In the genomic region with DNA sequence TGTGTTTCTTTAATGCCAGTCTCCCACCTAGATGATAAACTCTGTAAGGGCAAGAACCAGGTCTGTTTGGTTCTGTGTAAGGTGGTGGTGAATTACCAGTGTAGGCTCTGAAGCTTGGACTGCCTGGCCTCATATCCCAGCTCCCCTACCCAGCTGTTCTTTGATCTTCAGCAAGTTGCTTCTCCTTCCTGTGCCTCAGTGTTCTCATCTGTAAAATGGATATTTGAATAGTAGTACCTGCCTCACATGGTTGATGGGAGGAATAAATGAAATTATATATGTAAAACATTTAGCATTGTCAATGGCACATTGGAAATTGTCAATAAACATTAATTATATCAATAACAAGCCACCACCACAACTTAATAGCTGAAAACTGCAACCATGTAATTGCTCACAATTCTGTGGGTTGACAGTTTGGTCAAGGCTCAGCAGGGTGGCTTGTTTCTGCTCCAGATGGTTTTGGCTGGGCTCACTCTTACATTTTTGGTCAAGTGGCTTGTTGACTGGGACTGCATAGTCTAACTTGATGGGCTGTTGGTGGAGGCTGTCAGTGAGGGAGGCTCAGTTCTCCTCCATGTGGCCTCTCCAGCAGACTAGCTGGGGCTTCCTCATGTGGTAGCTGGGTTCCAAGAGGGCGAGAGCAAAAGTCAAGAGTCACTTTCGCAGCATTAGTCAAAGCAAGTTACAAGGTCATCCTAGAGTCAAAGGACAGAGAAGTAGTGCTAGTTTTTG, we compare ENCODE assay signal across 14 cellular contexts.
A peak's percentile ranks its signal among the peaks of the same experiment; 100 is the strongest.
DNase-seq lines count a peak whose midpoint lies in the region; ATAC-seq, FAIRE-seq and TF ChIP-seq lines count a peak whose summit lies in the region.
"Had no signal": no experiment of that assay in that cellular context is flagged by ENCODE, and none has a peak within 500 bp of the region (broad histone marks: within the 10 kb centered on the region; RNA-seq: fewer than 3 reads in every experiment).

No MANE protein-coding gene starts in this region.

- H4K20me1 ChIP-seq in OCI-LY1 (ENCODE audit: insufficient read depth, low read length) (no peaks in the 10 kb centered on the region), K562 (replicated peaks; ENCODE audit: control insufficient read depth, insufficient read depth, low read length) (no peaks in the 10 kb centered on the region)

- 77% methylated on average over 2 of the region's 2 CpGs for WGBS in K562 (ENCODE audit: insufficient coverage, low coverage, missing lambda C conversion rate)

- H3K79me2 ChIP-seq in OCI-LY1 (ENCODE audit: insufficient read depth, low read length) (no peaks in the 10 kb centered on the region), K562 (ENCODE audit: control insufficient read depth, insufficient read depth, low read length) (no peaks in the 10 kb centered on the region)

- CTCF ChIA-PET in K562 (lab: Yijun Ruan, JAX; ENCODE audit: low intra/inter-chr PET ratio) = no interaction called here

- H3K27me3 Mint-ChIP-seq in activated naive CD4-positive, alpha-beta T cell treated with anti-CD3 and anti-CD28 coated beads, Interleukin-2, amount 50 U/mL, for 24 hours = no peaks in the 10 kb centered on the region
- H3K27me3 Mint-ChIP-seq in stimulated activated naive B cell treated with anti-CD40 and anti-IgM and Interleukin-4, amounts not matched to agents 10 μg/mL and 1 μg/mL and 100 μg/mL, for 72 hours = peaks cover 0 to 4% of the 10 kb centered on the region in 2 donors

- intact Hi-C loops in K562 (cut with micrococcal nuclease) = no loop called here

- H3K27ac ChIP-seq in OCI-LY1 (ENCODE audit: low read depth, low read length, poor library complexity, severe bottlenecking) = peak overlapping the region; percentile 95
- no peak overlapping the region for H3K27ac ChIP-seq in K562 (ENCODE audit: extremely low read depth, low read depth, low read length)
- H3K27ac ChIP-seq: C4-2B had no signal

- H2AFZ ChIP-seq in OCI-LY1 (ENCODE audit: low read length) = no peak overlapping the region
- no peak overlapping the region for H2AFZ ChIP-seq in K562 (ENCODE audit: low read depth, low read length)

- H3F3A ChIP-seq in OCI-LY1 (ENCODE audit: insufficient read depth, low read length) = peaks cover 15% of the 10 kb centered on the region; the same call in 1 of the 2 replicates

- H3K36me3 ChIP-seq in OCI-LY1 (ENCODE audit: insufficient read depth, low read length) (no peaks in the 10 kb centered on the region), K562 (ENCODE audit: control insufficient read depth, insufficient read depth, low read length) (no peaks in the 10 kb centered on the region)

- H3K9me2 ChIP-seq in OCI-LY1 (ENCODE audit: low read depth, low read length) = no peaks in the 10 kb centered on the region

- no peaks in the 10 kb centered on the region for H3K9me3 ChIP-seq in OCI-LY1 (ENCODE audit: low read length)
- no peaks in the 10 kb centered on the region for H3K9me3 ChIP-seq in K562 (replicated peaks; ENCODE audit: control insufficient read depth, insufficient read depth, low read depth, low read length)

- H3K4me2 ChIP-seq in OCI-LY1 (ENCODE audit: low read length) = peak overlapping the region; percentile 68
- no peak overlapping the region for H3K4me2 ChIP-seq in K562 (ENCODE audit: insufficient read depth, low read length)

- TF ChIP-seq CTCF in OCI-LY1 (IDR thresholded peaks at IDR 0.05; ENCODE audit: low read length) (no peak), K562 (IDR thresholded peaks at IDR 0.05 in 2 of 3, conservative IDR thresholded peaks at IDR 0.05 in 1 of 3; ENCODE audit: insufficient read depth in 2 of 3, low read depth in 1 of 3, low read length in 3 of 3) (no peak)

- H3K9me3 Mint-ChIP-seq in activated naive CD4-positive, alpha-beta T cell treated with anti-CD3 and anti-CD28 coated beads, Interleukin-2, amount 50 U/mL, for 24 hours = no peaks in the 10 kb centered on the region
- no peaks in the 10 kb centered on the region for H3K9me3 Mint-ChIP-seq in stimulated activated naive B cell treated with anti-CD40 and anti-IgM and Interleukin-4, amounts not matched to agents 10 μg/mL and 1 μg/mL and 100 μg/mL, for 72 hours
- H3K9me3 Mint-ChIP-seq: WTC11 had no signal

- no peak for TF ChIP-seq RAD21 in K562 (CRISPR knock-in tag; conservative IDR thresholded peaks at IDR 0.05 in 1 of 2, IDR thresholded peaks at IDR 0.05 in 1 of 2)

- POLR2A ChIA-PET in K562 (lab: Yijun Ruan, JAX) = no interaction called here

- DNase-seq in activated naive CD4-positive, alpha-beta T cell treated with Interleukin-2 at 50 U/mL for 16 hours = no peak
- DNase-seq in K562 (ENCODE audit: extremely low read depth in 1 of 4, low spot score in 3 of 4) (no peak), iPS-NIHi7 (ENCODE audit: extremely low spot score) (no peak)
- DNase-seq in stimulated activated naive B cell treated with anti-CD40 and anti-IgM and Interleukin-4, amounts not matched to agents 10 μg/mL and 1 μg/mL and 100 μg/mL, for 72 hours = no peak
- DNase-seq: caudate nucleus, kidney, NCI-H1092 treated with DMSO at 0.1 percent for 48 hours, OCI-M1 had no signal

- no TSS peak for BruUV-seq in K562 (replicated peaks; lab: Mats Ljungman, UMichigan)

- no peak for FAIRE-seq in K562 (lab: Jason Lieb, UNC)
- FAIRE-seq: kidney had no signal

- TF ChIP-seq POLR2A in K562 (conservative IDR thresholded peaks at IDR 0.05) = no peak

- peak overlapping the region; percentile 93 for H3K27ac Mint-ChIP-seq in activated naive CD4-positive, alpha-beta T cell treated with anti-CD3 and anti-CD28 coated beads, Interleukin-2, amount 50 U/mL, for 24 hours
- peak overlapping the region; percentile 81 for H3K27ac Mint-ChIP-seq in stimulated activated naive B cell treated with anti-CD40 and anti-IgM and Interleukin-4, amounts not matched to agents 10 μg/mL and 1 μg/mL and 100 μg/mL, for 72 hours
- H3K27ac Mint-ChIP-seq: WTC11 had no signal

- no peak for ATAC-seq in K562
- peak in 1 of 2 donors; percentile 0 for ATAC-seq in stimulated activated naive B cell treated with anti-CD40 and anti-IgM and Interleukin-4, amounts not matched to agents 10 μg/mL and 1 μg/mL and 100 μg/mL, for 72 hours (replicated peaks)
- no peak for ATAC-seq in HG02763 (IDR thresholded peaks at IDR 0.05; ENCODE audit: unreplicated experiment)
- ATAC-seq in GM19455 (IDR thresholded peaks at IDR 0.05; ENCODE audit: unreplicated experiment) = no peak
- ATAC-seq: WTC11 had no signal

- no peaks in the 10 kb centered on the region for H3K27me3 ChIP-seq in OCI-LY1 (ENCODE audit: insufficient read depth, low read length)
- no peaks in the 10 kb centered on the region for H3K27me3 ChIP-seq in K562 (ENCODE audit: control insufficient read depth in 2 of 2, insufficient read depth in 2 of 2, low read length in 2 of 2)

- TF ChIP-seq EP300 in K562 (IDR thresholded peaks at IDR 0.05; ENCODE audit: low read length) = no peak

- in situ Hi-C loops in K562 (cut with MboI) = no loop called here

- H3K36me3 Mint-ChIP-seq in activated naive CD4-positive, alpha-beta T cell treated with anti-CD3 and anti-CD28 coated beads, Interleukin-2, amount 50 U/mL, for 24 hours = no peaks in the 10 kb centered on the region
- peaks cover 0 to 3% of the 10 kb centered on the region in 2 donors for H3K36me3 Mint-ChIP-seq in stimulated activated naive B cell treated with anti-CD40 and anti-IgM and Interleukin-4, amounts not matched to agents 10 μg/mL and 1 μg/mL and 100 μg/mL, for 72 hours
- H3K36me3 Mint-ChIP-seq: WTC11 had no signal

- no peak overlapping the region for H3K4me3 Mint-ChIP-seq in activated naive CD4-positive, alpha-beta T cell treated with anti-CD3 and anti-CD28 coated beads, Interleukin-2, amount 50 U/mL, for 24 hours
- H3K4me3 Mint-ChIP-seq in stimulated activated naive B cell treated with anti-CD40 and anti-IgM and Interleukin-4, amounts not matched to agents 10 μg/mL and 1 μg/mL and 100 μg/mL, for 72 hours = peak overlapping the region in 1 of 2 donors; percentile 29
- H3K4me3 Mint-ChIP-seq: WTC11 had no signal

- H3K9ac ChIP-seq in OCI-LY1 (ENCODE audit: low read length) = peak overlapping the region; percentile 76
- H3K9ac ChIP-seq in K562 (ENCODE audit: insufficient read depth in 1 of 2, low read depth in 2 of 2, low read length in 2 of 2) = no peak overlapping the region

- peaks cover 38% of the 10 kb centered on the region for H3K4me1 Mint-ChIP-seq in activated naive CD4-positive, alpha-beta T cell treated with anti-CD3 and anti-CD28 coated beads, Interleukin-2, amount 50 U/mL, for 24 hours
- peaks cover 68 to 88% of the 10 kb centered on the region in 2 donors for H3K4me1 Mint-ChIP-seq in stimulated activated naive B cell treated with anti-CD40 and anti-IgM and Interleukin-4, amounts not matched to agents 10 μg/mL and 1 μg/mL and 100 μg/mL, for 72 hours

- H3K4me3 ChIP-seq in OCI-LY1 (ENCODE audit: low read depth, low read length, poor library complexity, severe bottlenecking) (no peak overlapping the region), K562 (no peak overlapping the region)

- H3K4me1 ChIP-seq in OCI-LY1 (ENCODE audit: insufficient read depth, low read length, severe bottlenecking) = peaks cover 93% of the 10 kb centered on the region
- peaks cover 2 to 30% of the 10 kb centered on the region in 2 experiments; a peak in 4 of 5 replicates for H3K4me1 ChIP-seq in K562 (replicated peaks in 1 of 2; ENCODE audit: control insufficient read depth in 2 of 2, insufficient read depth in 2 of 2, low read length in 2 of 2)

- no peaks in the 10 kb centered on the region for H3K9me1 ChIP-seq in K562 (ENCODE audit: control insufficient read depth, insufficient read depth, low read length)

TF ChIP-seq in K562, 482 proteins besides CTCF, POLR2A, EP300 and RAD21:
- TF ChIP-seq RFX1 (IDR thresholded peaks at IDR 0.05) (no peak), RBM25 (IDR thresholded peaks at IDR 0.05; ENCODE audit: low read depth, low read length, severe bottlenecking) (peak; percentile 74), NUFIP1 (IDR thresholded peaks at IDR 0.05; ENCODE audit: partially characterized antibody) (no peak)
TF ChIP-seq in K562: peak in this region for 1.
